In the genomic region with DNA sequence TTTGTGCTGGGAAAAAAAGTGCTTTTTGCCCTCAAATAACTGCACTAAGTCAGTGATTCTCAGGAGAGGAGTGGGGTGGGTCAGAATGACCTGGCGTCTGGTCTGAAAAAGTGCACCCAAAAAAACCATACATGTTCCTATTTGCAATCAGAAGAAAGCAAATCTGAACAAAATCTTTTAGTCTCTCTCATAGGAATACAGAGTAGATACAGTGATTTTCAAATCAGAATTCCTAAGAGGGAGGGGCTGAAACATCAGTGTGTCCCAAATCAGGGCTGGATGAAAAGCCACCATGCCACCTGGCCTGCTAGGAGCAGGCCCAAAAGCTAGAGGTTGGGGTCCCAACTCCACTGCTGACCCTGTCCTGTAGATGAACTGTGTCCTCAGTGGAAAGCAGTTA, we compare ENCODE assay signal across 15 cellular contexts.
DNase-seq lines count a peak whose midpoint lies in the region; ATAC-seq, FAIRE-seq and TF ChIP-seq lines count a peak whose summit lies in the region.
"Had no signal": no experiment of that assay in that cellular context is flagged by ENCODE, and none has a peak within 500 bp of the region (broad histone marks: within the 10 kb centered on the region; RNA-seq: fewer than 3 reads in every experiment).

No MANE protein-coding gene starts in this region.

- dilution Hi-C loops in endothelial cell of umbilical vein (cut with MboI; ENCODE audit: extremely low pct_ligation_motif_present, low sequenced_read_pairs): no loop called here

- H4K20me1 ChIP-seq in DOHH2 (ENCODE audit: control insufficient read depth, insufficient read depth, low read depth, low read length) (peaks cover 11% of the 10 kb centered on the region), endothelial cell of umbilical vein (replicated peaks; ENCODE audit: control insufficient read depth, extremely low read depth, insufficient read depth, low read length) (no peaks in the 10 kb centered on the region)

- CTCF ChIA-PET in Panc1 (lab: Charles Lee): no interaction called here
- CTCF ChIA-PET in endothelial cell of umbilical vein (lab: Charles Lee): no interaction called here

- H3K79me2 ChIP-seq in DOHH2 (ENCODE audit: control insufficient read depth, low read length) (peaks cover 95% of the 10 kb centered on the region), endothelial cell of umbilical vein (ENCODE audit: control insufficient read depth, insufficient read depth, low read length) (peaks cover 80% of the 10 kb centered on the region)

- H3K4me2 ChIP-seq in DOHH2 (ENCODE audit: low read length) (peak overlapping the region; percentile 91), endothelial cell of umbilical vein (ENCODE audit: insufficient read depth, low read length) (no peak overlapping the region)

- H3K9me3 ChIP-seq in DOHH2 (ENCODE audit: control insufficient read depth, insufficient read depth, low read length) (no peaks in the 10 kb centered on the region), Panc1 (ENCODE audit: control insufficient read depth, insufficient read depth, low read depth, low read length) (no peaks in the 10 kb centered on the region), endothelial cell of umbilical vein (replicated peaks; ENCODE audit: control insufficient read depth, insufficient read depth, low read length) (no peaks in the 10 kb centered on the region), gastrocnemius medialis (no peaks in the 10 kb centered on the region)
- H3K9me3 ChIP-seq: mucosa of descending colon had no signal

- FAIRE-seq in endothelial cell of umbilical vein (lab: Jason Lieb, UNC): no peak

- BruUV-seq in Panc1 (replicated peaks; lab: Mats Ljungman, UMichigan): no TSS peak
- no TSS peak for BruUV-seq in endothelial cell of umbilical vein (replicated peaks; lab: Mats Ljungman, UMichigan)

- no peak overlapping the region for H2AFZ ChIP-seq in endothelial cell of umbilical vein (ENCODE audit: low read depth, low read length)

- H3K27me3 ChIP-seq in DOHH2 (ENCODE audit: control insufficient read depth, low read length) (no peaks in the 10 kb centered on the region), Panc1 (ENCODE audit: control insufficient read depth, insufficient read depth, low read length) (no peaks in the 10 kb centered on the region), endothelial cell of umbilical vein (ENCODE audit: control insufficient read depth in 2 of 2, insufficient read depth in 2 of 2, low read length in 2 of 2) (no peaks in the 10 kb centered on the region), gastrocnemius medialis (no peaks in the 10 kb centered on the region)

- TF ChIP-seq CTCF in DOHH2 (IDR thresholded peaks at IDR 0.05; ENCODE audit: low read depth, low read length, poor library complexity, severe bottlenecking) (no peak), Panc1 (IDR thresholded peaks at IDR 0.05) (no peak), endothelial cell of umbilical vein (IDR thresholded peaks at IDR 0.05; ENCODE audit: extremely low read depth in 1 of 2, insufficient read depth in 1 of 2, low read depth in 1 of 2, low read length in 2 of 2) (no peak), gastrocnemius medialis (IDR thresholded peaks at IDR 0.05 in 4 of 5, conservative IDR thresholded peaks at IDR 0.05 in 1 of 5) (no peak)

- H3K36me3 ChIP-seq in DOHH2 (ENCODE audit: control insufficient read depth, low read length): peaks cover 64% of the 10 kb centered on the region
- H3K36me3 ChIP-seq in Panc1 (ENCODE audit: control insufficient read depth, insufficient read depth, low read length): no peaks in the 10 kb centered on the region
- no peaks in the 10 kb centered on the region for H3K36me3 ChIP-seq in endothelial cell of umbilical vein (ENCODE audit: control insufficient read depth in 2 of 2, extremely low read depth in 1 of 2, insufficient read depth in 2 of 2, low read length in 2 of 2)
- no peaks in the 10 kb centered on the region for H3K36me3 ChIP-seq in gastrocnemius medialis

- H3K4me3 ChIP-seq in DOHH2 (ENCODE audit: low read length) (peak overlapping the region; percentile 75), Panc1 (ENCODE audit: low read depth in 2 of 2, low read length in 2 of 2) (no peak overlapping the region), endothelial cell of umbilical vein (replicated peaks in 1 of 3; ENCODE audit: insufficient read depth in 1 of 3, low read depth in 1 of 3, low read length in 3 of 3) (no peak overlapping the region), gastrocnemius medialis (no peak overlapping the region)
- H3K4me3 ChIP-seq: mucosa of descending colon had no signal

- H3K9me1 ChIP-seq in endothelial cell of umbilical vein (replicated peaks; ENCODE audit: control insufficient read depth, extremely low read depth, insufficient read depth, low read length): no peaks in the 10 kb centered on the region

- H3K9ac ChIP-seq in endothelial cell of umbilical vein (replicated peaks; ENCODE audit: extremely low read depth, insufficient read depth, low read length): no peak overlapping the region

- DNase-seq in Panc1 (ENCODE audit: low read depth, low spot score) (no peak), endothelial cell of umbilical vein (ENCODE audit: low read depth, low spot score) (no peak), gastrocnemius medialis (no peak), KBM-7 (no peak)
- no peak for DNase-seq in activated naive CD4-positive, alpha-beta T cell treated with Interleukin-2 at 50 U/mL for 16 hours
- DNase-seq: activated gamma-delta T cell; mucosa of descending colon; NCI-H187; retina; stimulated activated CD4-positive, alpha-beta T cell treated with anti-CD3 and anti-CD28 coated beads, Interleukin-4, amount 100 ng/mL, for 1 hour; stimulated activated naive CD4-positive, alpha-beta T cell treated with Interleukin-2 at 50 U/mL for 16 hours had no signal

- H3K27ac ChIP-seq in DOHH2 (ENCODE audit: low read depth, low read length) (peak overlapping the region; percentile 6; the same call in 1 of the 2 replicates), Panc1 (ENCODE audit: low read length) (peak overlapping the region; percentile 61; the same call in 1 of the 2 replicates), endothelial cell of umbilical vein (ENCODE audit: insufficient read depth, low read depth, low read length) (peak overlapping the region; percentile 11), gastrocnemius medialis (peak overlapping the region; percentile 75 to 93 (median 91))

- TF ChIP-seq POLR2A in endothelial cell of umbilical vein (IDR thresholded peaks at IDR 0.05; ENCODE audit: low read depth, low read length) (no peak), gastrocnemius medialis (IDR thresholded peaks at IDR 0.05) (no peak)

- in situ Hi-C loops in Panc1 (cut with HindIII; ENCODE audit: low pct_unique_long_range_greater_than_20kb, low sequenced_read_pairs): no loop called here
- in situ Hi-C loops in gastrocnemius medialis (cut with MboI; ENCODE audit: low sequenced_read_pairs in 4 of 4): no loop called here
- in situ Hi-C loops in KBM-7 (cut with MboI; ENCODE audit: low pct_unique_long_range_greater_than_20kb, low sequenced_read_pairs): no loop called here

- ATAC-seq in Panc1 (no peak), gastrocnemius medialis (no peak), HG02623 (IDR thresholded peaks at IDR 0.05; ENCODE audit: unreplicated experiment) (no peak)
- ATAC-seq: activated CD4-positive, CD25-positive, alpha-beta regulatory T cell treated with anti-CD3 and anti-CD28 coated beads, Interleukin-2, amount 50 U/mL, for 24 hours; esophagus mucosa; mucosa of descending colon had no signal

- intact Hi-C loops in Panc1 (cut with micrococcal nuclease; ENCODE audit: unreplicated experiment): loop anchor here (10.0 kb wide), 1 partner anchor 62 kb away; no protein-coding TSS in a partner anchor
- intact Hi-C loops in endothelial cell of umbilical vein (cut with micrococcal nuclease): no loop called here
- intact Hi-C loops in gastrocnemius medialis (cut with DNase I; ENCODE audit: low total_unique reads): no loop called here

- peaks cover 100% of the 10 kb centered on the region for H3K4me1 ChIP-seq in DOHH2 (ENCODE audit: control insufficient read depth, low read length)
- peaks cover 77% of the 10 kb centered on the region for H3K4me1 ChIP-seq in Panc1 (ENCODE audit: control insufficient read depth, insufficient read depth, low read length)
- H3K4me1 ChIP-seq in endothelial cell of umbilical vein (ENCODE audit: control insufficient read depth, extremely low read depth, insufficient read depth, low read length): peaks cover 50% of the 10 kb centered on the region
- peaks cover 98 to 99% of the 10 kb centered on the region in 2 donors for H3K4me1 ChIP-seq in gastrocnemius medialis

- H3K9me2 ChIP-seq in DOHH2 (replicated peaks; ENCODE audit: control insufficient read depth, low read length): no peaks in the 10 kb centered on the region

- POLR2A ChIA-PET in Panc1 (lab: Charles Lee) (no interaction called here), endothelial cell of umbilical vein (lab: Charles Lee) (no interaction called here)

- peaks cover 13% of the 10 kb centered on the region for H3F3A ChIP-seq in DOHH2 (ENCODE audit: control insufficient read depth, insufficient read depth)

TF ChIP-seq in endothelial cell of umbilical vein, 7 proteins besides CTCF, POLR2A, EP300 and RAD21:
- TF ChIP-seq GATA2 (IDR thresholded peaks at IDR 0.05; ENCODE audit: insufficient read depth, insufficient read length, low read depth, low read length) (no peak), JUN (IDR thresholded peaks at IDR 0.05; ENCODE audit: borderline replicate concordance, insufficient read depth, insufficient read length, low read depth) (no peak), FOS (IDR thresholded peaks at IDR 0.05; ENCODE audit: borderline replicate concordance, insufficient read depth, low read length) (no peak)
TF ChIP-seq in endothelial cell of umbilical vein: peak in this region for 0.

Comparison
In these comparisons a context has a peak if more than half of its experiments do, and no peak if none do; other contexts are left out.
1. H3K27ac ChIP-seq: peak in every context shown above with its lines; median percentile 91 in gastrocnemius medialis; 61 in Panc1; 11 in endothelial cell of umbilical vein; 6 in DOHH2.